Comparison of ENCODE assay signal across 28 cellular contexts in the genomic region with DNA sequence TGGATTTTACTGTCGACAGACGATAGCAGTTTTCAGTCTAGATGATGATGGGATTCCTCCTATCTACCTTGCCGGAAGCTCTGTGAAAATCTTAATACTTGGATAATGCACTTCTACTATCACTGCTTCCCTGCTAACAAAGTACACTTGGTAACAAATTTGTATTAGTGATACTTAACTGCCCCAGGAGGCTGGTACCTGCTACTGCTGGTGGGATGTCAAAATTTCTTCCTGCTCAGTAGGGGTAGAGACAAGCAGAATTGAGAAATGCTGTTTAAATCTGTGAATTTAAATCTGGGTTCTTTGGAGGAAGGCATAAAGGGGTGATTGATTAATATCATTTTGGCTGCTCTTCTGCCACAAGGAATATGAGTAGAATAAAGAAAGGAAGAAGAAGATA.
DNase-seq lines count a peak whose midpoint lies in the region; ATAC-seq, FAIRE-seq and TF ChIP-seq lines count a peak whose summit lies in the region.
"Had no signal": no experiment of that assay in that cellular context is flagged by ENCODE, and none has a peak within 500 bp of the region (broad histone marks: within the 10 kb centered on the region; RNA-seq: fewer than 3 reads in every experiment).

No MANE protein-coding gene starts in this region.

- 98% methylated on average over 3 of the region's 3 CpGs for WGBS in GM12878 (ENCODE audit: insufficient coverage, insufficient replicate concordance, low lambda C conversion rate, missing lambda C conversion rate)

- SMC1A ChIA-PET in GM12878 (lab: Charles Lee; ENCODE audit: uncharacterized antibody, unreplicated experiment) = interaction anchor here (0.7 to 1.5 kb wide), 4 partner anchors 9 to 116 kb away, joined by 3 to 4 read pairs (median 3); no protein-coding TSS in a partner anchor

- 0 out of 3 replicates have a peak, but pooled peaks have one; percentile 15 for TF ChIP-seq CTCF in GM12872 (IDR thresholded peaks at IDR 0.05; ENCODE audit: insufficient read depth, low read depth, low read length)
- peak; percentile 54 for TF ChIP-seq CTCF in KMS-11 (conservative IDR thresholded peaks at IDR 0.05; ENCODE audit: low read depth, low read length)
- 0 out of 6 replicates have a peak, but pooled peaks of 1 of the 3 experiments have one; percentile 12 for TF ChIP-seq CTCF in GM12878 (IDR thresholded peaks at IDR 0.05 in 2 of 3, conservative IDR thresholded peaks at IDR 0.05 in 1 of 3; ENCODE audit: control insufficient read depth in 2 of 3, extremely low read depth in 1 of 3, insufficient read depth in 1 of 3, low read depth in 3 of 3, low read length in 3 of 3)
- TF ChIP-seq CTCF in osteoblast (IDR thresholded peaks at IDR 0.05; ENCODE audit: extremely low read depth, low read depth, low read length) = peak; percentile 9

- H3K4me1 ChIP-seq in KMS-11 (ENCODE audit: low read depth, poor library complexity, severe bottlenecking) (peaks cover 11% of the 10 kb centered on the region), GM12878 (ENCODE audit: control insufficient read depth, insufficient read depth, low read length) (no peaks in the 10 kb centered on the region), osteoblast (ENCODE audit: insufficient read depth, low read length) (peaks cover 15% of the 10 kb centered on the region)

- H3K36me3 ChIP-seq in KMS-11 (ENCODE audit: insufficient read depth) = no peaks in the 10 kb centered on the region; the same call in 1 of the 2 replicates
- no peaks in the 10 kb centered on the region for H3K36me3 ChIP-seq in GM12878 (ENCODE audit: control insufficient read depth in 2 of 2, insufficient read depth in 2 of 2, low read length in 1 of 2)
- H3K36me3 ChIP-seq in osteoblast (ENCODE audit: insufficient read depth, low read length) = no peaks in the 10 kb centered on the region
- H3K36me3 ChIP-seq: brain microvascular endothelial cell, gastrocnemius medialis, SJSA1, tibial artery, WERI-Rb-1 had no signal

- DNase-seq in GM12878 (ENCODE audit: low read depth, low spot score) (no peak), osteoblast (ENCODE audit: insufficient read length, low spot score, missing footprints) (no peak), RCC 7860 (ENCODE audit: low spot score) (no peak)
- DNase-seq in activated CD4-positive, CD25-positive, alpha-beta regulatory T cell treated with anti-CD3 and anti-CD28 coated beads, Interleukin-2, amount 50 U/mL, for 72 hours = no peak
- DNase-seq: activated CD4-positive, alpha-beta T cell treated with anti-CD3 and anti-CD28 coated beads, Interleukin-2, amount 10 ng/mL, durations not matched to agents 24 days and 14 days; activated CD8-positive, alpha-beta memory T cell treated with anti-CD3 and anti-CD28 coated beads for 24 hours; activated T-cell treated with anti-CD3 and anti-CD28 coated beads for 4 hours; amygdala; brain microvascular endothelial cell; gastrocnemius medialis; HFFc6; naive B cell; NCI-H1417 treated with DMSO at 0.1 percent for 48 hours; NCI-H2081; NCI-H2227 treated with DMSO at 0.1 percent for 48 hours; NCI-H526 treated with DMSO at 0.1 percent for 48 hours; nucleus accumbens; stimulated activated CD4-positive, alpha-beta T cell treated with anti-CD3 and anti-CD28 coated beads, Interleukin-4, amount 100 ng/mL, for 24 hours; T-cell; tibial artery; WERI-Rb-1 had no signal

- H3K27me3 ChIP-seq in KMS-11 (ENCODE audit: insufficient read depth, low read depth) = no peaks in the 10 kb centered on the region
- no peaks in the 10 kb centered on the region for H3K27me3 ChIP-seq in GM12878 (replicated peaks in 1 of 2; ENCODE audit: control insufficient read depth in 2 of 2, insufficient read depth in 2 of 2, low read length in 1 of 2)
- no peaks in the 10 kb centered on the region for H3K27me3 ChIP-seq in osteoblast (ENCODE audit: insufficient read depth, low read length)
- H3K27me3 ChIP-seq: brain microvascular endothelial cell, gastrocnemius medialis, SJSA1, tibial artery had no signal

- H3K27ac ChIP-seq in KMS-11 = no peak overlapping the region
- H3K27ac ChIP-seq in GM12878 (ENCODE audit: control insufficient read depth, insufficient read depth) = no peak overlapping the region
- no peak overlapping the region for H3K27ac ChIP-seq in osteoblast (ENCODE audit: low read depth, low read length)
- H3K27ac ChIP-seq: brain microvascular endothelial cell, gastrocnemius medialis, RWPE1, SJSA1, tibial artery, WERI-Rb-1 had no signal

- TF ChIP-seq POLR2A in GM12878 (IDR thresholded peaks at IDR 0.05; ENCODE audit: low read depth, low read length) = no peak

- POLR2A ChIA-PET in GM12878 (lab: Charles Lee) = interaction anchor here (0.6 kb wide), 2 partner anchors 53 to 287 kb away, joined by 3 read pairs; no protein-coding TSS in a partner anchor

- FAIRE-seq in GM12878 (lab: Jason Lieb, UNC) (no peak), RCC 7860 (lab: Jason Lieb, UNC) (no peak)
- FAIRE-seq: endometrium had no signal

- H3K9me3 ChIP-seq in GM12878 (replicated peaks; ENCODE audit: control insufficient read depth, insufficient read depth, low read length) (no peaks in the 10 kb centered on the region), osteoblast (ENCODE audit: low read depth, low read length) (no peaks in the 10 kb centered on the region)
- H3K9me3 ChIP-seq: gastrocnemius medialis, SJSA1, tibial artery had no signal

- no peak for TF ChIP-seq EP300 in GM12878 (IDR thresholded peaks at IDR 0.05; ENCODE audit: borderline replicate concordance in 1 of 2, control insufficient read depth in 1 of 2, low read depth in 2 of 2, low read length in 2 of 2)

- no peak overlapping the region for H3K4me3 ChIP-seq in KMS-11 (IDR thresholded peaks at IDR 0.05; ENCODE audit: insufficient read depth, low read depth, low read length)
- no peak overlapping the region for H3K4me3 ChIP-seq in GM12878
- H3K4me3 ChIP-seq in osteoblast (ENCODE audit: insufficient read depth, low read length) = no peak overlapping the region
- H3K4me3 ChIP-seq: gastrocnemius medialis, SJSA1, tibial artery had no signal

- ATAC-seq in GM12878 (no peak), HG02798 (IDR thresholded peaks at IDR 0.05; ENCODE audit: poor library complexity, unreplicated experiment) (no peak)
- ATAC-seq: activated naive CD4-positive, alpha-beta T cell treated with anti-CD3 and anti-CD28 coated beads, Interleukin-2, amount 50 U/mL, for 72 hours; T-cell had no signal

- H3K79me2 ChIP-seq in KMS-11 (ENCODE audit: insufficient read depth, low read depth) = no peaks in the 10 kb centered on the region
- H3K79me2 ChIP-seq in GM12878 (ENCODE audit: control insufficient read depth, insufficient read depth, low read length) = no peaks in the 10 kb centered on the region
- H3K79me2 ChIP-seq in osteoblast (ENCODE audit: insufficient read depth, low read length) = no peaks in the 10 kb centered on the region

- H3K4me2 ChIP-seq in KMS-11 = no peak overlapping the region
- H3K4me2 ChIP-seq in GM12878 (ENCODE audit: control insufficient read depth, insufficient read depth) = no peak overlapping the region
- H3K4me2 ChIP-seq in osteoblast (ENCODE audit: insufficient read depth, low read length) = no peak overlapping the region

- CTCF ChIA-PET in GM12878 (lab: Yijun Ruan, JAX) = interaction anchor here (0.9 to 3.2 kb wide), 8 partner anchors 8 to 137 kb away, joined by 3 to 9 read pairs (median 4); no protein-coding TSS in a partner anchor

- H2AFZ ChIP-seq in KMS-11 (ENCODE audit: low read depth) = no peak overlapping the region
- H2AFZ ChIP-seq in GM12878 (ENCODE audit: control insufficient read depth, low read depth, low read length) = no peak overlapping the region
- H2AFZ ChIP-seq in osteoblast (ENCODE audit: low read length) = no peak overlapping the region

- H3K9ac ChIP-seq in KMS-11 (no peak overlapping the region), GM12878 (ENCODE audit: control insufficient read depth, insufficient read depth, low read length) (no peak overlapping the region)

- intact Hi-C loops in GM12878 (cut with micrococcal nuclease; ENCODE audit: unreplicated experiment) = no loop called here

- no TSS peak for BruUV-seq in GM12878 (replicated peaks; lab: Mats Ljungman, UMichigan)

- in situ Hi-C loops in GM12878 (cut with MboI) = no loop called here

- RAD21 ChIA-PET in GM12878 (lab: Charles Lee; ENCODE audit: unreplicated experiment) = interaction anchor here (0.7 to 2.1 kb wide), 2 partner anchors 9 to 677 kb away, joined by 3 to 8 read pairs; no protein-coding TSS in a partner anchor

- TF ChIP-seq RAD21 in GM12878 (IDR thresholded peaks at IDR 0.05; ENCODE audit: insufficient read depth, low read depth, low read length) = 0 out of 2 replicates have a peak, but pooled peaks have one; percentile 11

- H4K20me1 ChIP-seq in KMS-11 (ENCODE audit: insufficient read depth) (no peaks in the 10 kb centered on the region), GM12878 (ENCODE audit: control insufficient read depth, insufficient read depth) (no peaks in the 10 kb centered on the region), osteoblast (ENCODE audit: insufficient read depth, low read length) (no peaks in the 10 kb centered on the region)

TF ChIP-seq in GM12878, 131 proteins besides CTCF, POLR2A, EP300 and RAD21 (continues in another document):
- TF ChIP-seq, protein P1, sequence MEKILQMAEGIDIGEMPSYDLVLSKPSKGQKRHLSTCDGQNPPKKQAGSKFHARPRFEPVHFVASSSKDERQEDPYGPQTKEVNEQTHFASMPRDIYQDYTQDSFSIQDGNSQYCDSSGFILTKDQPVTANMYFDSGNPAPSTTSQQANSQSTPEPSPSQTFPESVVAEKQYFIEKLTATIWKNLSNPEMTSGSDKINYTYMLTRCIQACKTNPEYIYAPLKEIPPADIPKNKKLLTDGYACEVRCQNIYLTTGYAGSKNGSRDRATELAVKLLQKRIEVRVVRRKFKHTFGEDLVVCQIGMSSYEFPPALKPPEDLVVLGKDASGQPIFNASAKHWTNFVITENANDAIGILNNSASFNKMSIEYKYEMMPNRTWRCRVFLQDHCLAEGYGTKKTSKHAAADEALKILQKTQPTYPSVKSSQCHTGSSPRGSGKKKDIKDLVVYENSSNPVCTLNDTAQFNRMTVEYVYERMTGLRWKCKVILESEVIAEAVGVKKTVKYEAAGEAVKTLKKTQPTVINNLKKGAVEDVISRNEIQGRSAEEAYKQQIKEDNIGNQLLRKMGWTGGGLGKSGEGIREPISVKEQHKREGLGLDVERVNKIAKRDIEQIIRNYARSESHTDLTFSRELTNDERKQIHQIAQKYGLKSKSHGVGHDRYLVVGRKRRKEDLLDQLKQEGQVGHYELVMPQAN (conservative IDR thresholded peaks at IDR 0.05) = no peak
- TF ChIP-seq, protein P2, sequence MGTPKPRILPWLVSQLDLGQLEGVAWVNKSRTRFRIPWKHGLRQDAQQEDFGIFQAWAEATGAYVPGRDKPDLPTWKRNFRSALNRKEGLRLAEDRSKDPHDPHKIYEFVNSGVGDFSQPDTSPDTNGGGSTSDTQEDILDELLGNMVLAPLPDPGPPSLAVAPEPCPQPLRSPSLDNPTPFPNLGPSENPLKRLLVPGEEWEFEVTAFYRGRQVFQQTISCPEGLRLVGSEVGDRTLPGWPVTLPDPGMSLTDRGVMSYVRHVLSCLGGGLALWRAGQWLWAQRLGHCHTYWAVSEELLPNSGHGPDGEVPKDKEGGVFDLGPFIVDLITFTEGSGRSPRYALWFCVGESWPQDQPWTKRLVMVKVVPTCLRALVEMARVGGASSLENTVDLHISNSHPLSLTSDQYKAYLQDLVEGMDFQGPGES (IDR thresholded peaks at IDR 0.05) = no peak
